1 cellular context compared by ENCODE assay signal in the genomic region with DNA sequence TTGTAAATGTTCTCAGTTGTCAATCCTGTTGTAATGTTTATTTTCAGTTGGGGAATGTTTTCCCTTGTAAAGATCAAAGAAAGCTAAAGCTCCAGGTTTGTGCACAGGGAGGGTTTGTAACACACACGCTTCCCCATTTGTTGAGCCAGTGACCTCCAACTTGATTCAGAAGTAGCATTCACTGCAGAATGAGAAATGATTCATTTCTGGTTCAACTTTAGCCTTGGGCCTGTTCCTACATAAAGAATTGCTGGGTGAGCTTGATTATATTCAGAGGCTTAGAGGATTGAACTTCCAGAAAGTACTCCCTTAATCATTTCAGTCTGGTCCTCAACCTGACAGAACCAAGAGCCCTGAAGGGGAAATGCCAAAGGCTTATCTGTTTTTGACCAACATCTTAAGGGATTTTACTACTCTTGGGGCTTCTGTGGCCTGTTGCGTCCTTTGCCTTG.
TF ChIP-seq lines count a peak whose summit lies in the region.

No MANE protein-coding gene starts in this region.

TF ChIP-seq in endothelial cell of umbilical vein, 7 proteins besides CTCF, POLR2A, EP300 and RAD21:
- TF ChIP-seq FOS (IDR thresholded peaks at IDR 0.05; ENCODE audit: borderline replicate concordance, insufficient read depth, low read length), result peak; percentile 61
- TF ChIP-seq GATA2 (IDR thresholded peaks at IDR 0.05; ENCODE audit: insufficient read depth, insufficient read length, low read depth, low read length), result no peak
